ENCODE assay signal across 17 cellular contexts in genomic region chr13:85277753-85278152, GRCh38.
DNase-seq lines count a peak whose midpoint lies in the region; ATAC-seq and TF ChIP-seq lines count a peak whose summit lies in the region.
"Had no signal": no experiment of that assay in that cellular context is flagged by ENCODE, and none has a peak within 500 bp of the region (broad histone marks: within the 10 kb centered on the region; RNA-seq: fewer than 3 reads in every experiment).

No MANE protein-coding gene starts in this region.

- H3K27me3 Mint-ChIP-seq in mesothelial cell of epicardium (ENCODE audit: low read depth), result no peaks in the 10 kb centered on the region
- H3K27me3 Mint-ChIP-seq: activated B cell treated with CpG ODN at 0.5 μM for 24 hours; naive thymus-derived CD8-positive, alpha-beta T cell; T-helper 17 cell had no signal

- no peaks in the 10 kb centered on the region for H3K36me3 ChIP-seq in brain microvascular endothelial cell (replicated peaks)
- H3K36me3 ChIP-seq: MG63 had no signal

- H3K36me3 Mint-ChIP-seq in mesothelial cell of epicardium, result peaks cover 3% of the 10 kb centered on the region
- H3K36me3 Mint-ChIP-seq: naive thymus-derived CD8-positive, alpha-beta T cell had no signal

- intact Hi-C loops in head of caudate nucleus (cut with DNase I), result no loop called here

- no peak overlapping the region for H3K4me3 ChIP-seq in brain microvascular endothelial cell (ENCODE audit: low read depth, low read length)
- H3K4me3 ChIP-seq: MG63, psoas muscle had no signal

- H3K27ac Mint-ChIP-seq in mesothelial cell of epicardium, result peak overlapping the region; percentile 86
- H3K27ac Mint-ChIP-seq: activated B cell treated with CpG ODN at 0.5 μM for 24 hours; naive thymus-derived CD8-positive, alpha-beta T cell; T-helper 17 cell had no signal

- peaks cover 36% of the 10 kb centered on the region for H3K4me1 Mint-ChIP-seq in mesothelial cell of epicardium
- H3K4me1 Mint-ChIP-seq: activated B cell treated with CpG ODN at 0.5 μM for 24 hours; naive thymus-derived CD8-positive, alpha-beta T cell; T-helper 17 cell had no signal

- in situ Hi-C loops in brain microvascular endothelial cell (cut with HindIII; ENCODE audit: low pct_ligation_motif_present, low sequenced_read_pairs), result no loop called here

- no peak overlapping the region for H3K27ac ChIP-seq in brain microvascular endothelial cell
- H3K27ac ChIP-seq: psoas muscle had no signal

- no peak for ATAC-seq in HG03097 (IDR thresholded peaks at IDR 0.05; ENCODE audit: low FRiP score, unreplicated experiment)
- no peak for ATAC-seq in GM21360 (IDR thresholded peaks at IDR 0.05; ENCODE audit: unreplicated experiment)
- ATAC-seq: naive thymus-derived CD8-positive, alpha-beta T cell; psoas muscle; T-helper 17 cell had no signal

- no peaks in the 10 kb centered on the region for H3K27me3 ChIP-seq in brain microvascular endothelial cell (replicated peaks)
- H3K27me3 ChIP-seq: MG63 had no signal

- TF ChIP-seq CTCF in brain microvascular endothelial cell (IDR thresholded peaks at IDR 0.05; ENCODE audit: low read depth, low read length, missing control alignments) (no peak), mesothelial cell of epicardium (IDR thresholded peaks at IDR 0.05; ENCODE audit: unreplicated experiment) (no peak)

- DNase-seq in DMS114 treated with DMSO at 0.1 percent for 48 hours (lab: John Stamatoyannopoulos, UW; ENCODE audit: unreplicated experiment) (peak; percentile 87), NCI-H69 (lab: John Stamatoyannopoulos, UW) (peak; percentile 6), brain microvascular endothelial cell (peak; percentile 48), mesothelial cell of epicardium (ENCODE audit: low spot score in 2 of 2, unreplicated experiment in 2 of 2) (no peak), head of caudate nucleus (no peak), cortex of kidney (lab: John Stamatoyannopoulos, UW) (no peak)
- DNase-seq: activated B cell treated with CpG ODN at 0.5 μM for 24 hours; activated gamma-delta T cell; DMS153; MG63; naive thymus-derived CD8-positive, alpha-beta T cell; NCI-H2029; NCI-H524 treated with DMSO at 0.1 percent for 48 hours; psoas muscle; T-helper 17 cell had no signal

- H3K4me3 Mint-ChIP-seq in mesothelial cell of epicardium, result no peak overlapping the region
- H3K4me3 Mint-ChIP-seq: activated B cell treated with CpG ODN at 0.5 μM for 24 hours; naive thymus-derived CD8-positive, alpha-beta T cell; T-helper 17 cell had no signal

- H3K9me3 Mint-ChIP-seq in mesothelial cell of epicardium, result no peaks in the 10 kb centered on the region

Comparison
In these comparisons a context has a peak if more than half of its experiments do, and no peak if none do; other contexts are left out.
1. DNase-seq: peak in DMS114 treated with DMSO at 0.1 percent for 48 hours (single experiment), NCI-H69 (single experiment) and brain microvascular endothelial cell (single experiment); none in mesothelial cell of epicardium (0 of 2), head of caudate nucleus (0 of 42) and cortex of kidney (single experiment).